In genomic region chr16:5058476-5058875, GRCh38 we compare ENCODE assay signal across 14 cellular contexts. TPM values are rescaled to one million over a fixed set of nuclear protein-coding genes. Genes with fewer than 3 reads are reported as not detected.
DNase-seq lines count a peak whose midpoint lies in the region; ATAC-seq and TF ChIP-seq lines count a peak whose summit lies in the region.
"Had no signal": no experiment of that assay in that cellular context is flagged by ENCODE, and none has a peak within 500 bp of the region (broad histone marks: within the 10 kb centered on the region; RNA-seq: fewer than 3 reads in every experiment).

No MANE protein-coding gene starts in this region.

- ATAC-seq in GM18517 (IDR thresholded peaks at IDR 0.05; ENCODE audit: unreplicated experiment) (no peak), GM21390 (IDR thresholded peaks at IDR 0.05; ENCODE audit: unreplicated experiment) (no peak)

- H3K79me2 ChIP-seq in SK-N-SH (ENCODE audit: insufficient read depth): no peaks in the 10 kb centered on the region

- H3K4me2 ChIP-seq in SK-N-SH: no peak overlapping the region

- no peaks in the 10 kb centered on the region for H3K9me3 ChIP-seq in A673 (ENCODE audit: low read depth, low read length, poor library complexity, severe bottlenecking)
- no peaks in the 10 kb centered on the region for H3K9me3 ChIP-seq in SK-N-SH
- H3K9me3 ChIP-seq in iPS DF 6.9 (ENCODE audit: control insufficient read depth, insufficient read depth, low read length): no peaks in the 10 kb centered on the region
- H3K9me3 ChIP-seq: ascending aorta, thoracic aorta had no signal

- 52% methylated on average over 6 of the region's 7 CpGs for WGBS in SK-N-SH (ENCODE audit: low lambda C conversion rate)
- WGBS in iPS DF 6.9 (ENCODE audit: insufficient coverage, insufficient read length): no CpG with 5 or more reads among the region's 7 CpGs

- POLR2A ChIA-PET in A673 (lab: Charles Lee; ENCODE audit: low non-redundant PET) (no interaction called here), SK-N-SH (lab: Yijun Ruan, JAX) (no interaction called here)

- CTCF ChIA-PET in A673 (lab: Charles Lee): no interaction called here
- CTCF ChIA-PET in SK-N-SH (lab: Yijun Ruan, JAX): interaction anchor here (1.2 to 1.6 kb wide), 3 partner anchors 14 to 34 kb away, joined by 3 to 5 read pairs (median 4); no protein-coding TSS in a partner anchor

- H3K9ac ChIP-seq in SK-N-SH: no peak overlapping the region

- no peaks in the 10 kb centered on the region for H3K4me1 ChIP-seq in A673 (ENCODE audit: insufficient read depth, low read length, poor library complexity, severe bottlenecking)
- H3K4me1 ChIP-seq in SK-N-SH (ENCODE audit: control insufficient read depth in 1 of 2, insufficient read depth in 2 of 2, low read depth in 1 of 2, low read length in 1 of 2): no peaks in the 10 kb centered on the region
- peaks cover 11% of the 10 kb centered on the region for H3K4me1 ChIP-seq in iPS DF 6.9 (ENCODE audit: control insufficient read depth, insufficient read depth, low read length)
- H3K4me1 ChIP-seq: ascending aorta had no signal

- no peaks in the 10 kb centered on the region for H3K9me2 ChIP-seq in SK-N-SH

- H3K27me3 ChIP-seq in A673 (replicated peaks; ENCODE audit: insufficient read depth, low read depth, low read length, poor library complexity) (peaks cover 14% of the 10 kb centered on the region), SK-N-SH (ENCODE audit: insufficient read depth) (peaks cover 22% of the 10 kb centered on the region), iPS DF 6.9 (ENCODE audit: control insufficient read depth, insufficient read depth, low read length) (no peaks in the 10 kb centered on the region)
- H3K27me3 ChIP-seq: ascending aorta had no signal

- H3K27ac ChIP-seq in A673 (ENCODE audit: low read depth, low read length, poor library complexity, severe bottlenecking) (no peak overlapping the region), SK-N-SH (ENCODE audit: low read depth in 2 of 2, low read length in 1 of 2) (no peak overlapping the region), iPS DF 6.9 (ENCODE audit: low read length) (no peak overlapping the region), coronary artery (no peak overlapping the region)
- H3K27ac ChIP-seq: ascending aorta, thoracic aorta had no signal

- no peak for TF ChIP-seq EP300 in SK-N-SH (IDR thresholded peaks at IDR 0.05; ENCODE audit: borderline replicate concordance in 1 of 2, low read depth in 1 of 2, low read length in 1 of 2)

- no peak for TF ChIP-seq RAD21 in SK-N-SH (IDR thresholded peaks at IDR 0.05; ENCODE audit: low read length)

- BruUV-seq in A673 (replicated peaks; lab: Mats Ljungman, UMichigan): no TSS peak

- peak; percentile 28; the same call in 1 of the 2 replicates for TF ChIP-seq CTCF in A673 (conservative IDR thresholded peaks at IDR 0.05; ENCODE audit: low read depth, low read length)
- TF ChIP-seq CTCF in GM12864 (IDR thresholded peaks at IDR 0.05; ENCODE audit: low read depth, low read length, missing control alignments): peak; percentile 17
- peak; percentile 27 for TF ChIP-seq CTCF in SK-N-SH (IDR thresholded peaks at IDR 0.05)
- no peak for TF ChIP-seq CTCF in coronary artery (IDR thresholded peaks at IDR 0.05)

- H3F3A ChIP-seq in SK-N-SH (replicated peaks; ENCODE audit: insufficient read depth): no peaks in the 10 kb centered on the region

- DNase-seq in A673 (ENCODE audit: low spot score): peak; percentile 55
- DNase-seq in GM12864 (ENCODE audit: low read depth): no peak
- DNase-seq in SK-N-SH: peak; percentile 48
- DNase-seq in iPS DF 6.9 (ENCODE audit: low read depth, low spot score): peak; percentile 85
- DNase-seq in NCI-H2081 (lab: John Stamatoyannopoulos, UW): no peak
- DNase-seq in coronary artery (ENCODE audit: low spot score): no peak
- DNase-seq: CD8-positive, alpha-beta memory T cell; mammary epithelial cell; NCI-H1694 had no signal

- H4K20me1 ChIP-seq in SK-N-SH (ENCODE audit: insufficient read depth): no peaks in the 10 kb centered on the region

- H2AFZ ChIP-seq in SK-N-SH (ENCODE audit: low read depth): no peak overlapping the region

- H3K4me3 ChIP-seq in A673 (ENCODE audit: low read depth, low read length, poor library complexity, severe bottlenecking) (no peak overlapping the region), GM12864 (ENCODE audit: low read depth, low read length) (no peak overlapping the region), SK-N-SH (ENCODE audit: low read depth in 2 of 2, low read length in 1 of 2) (no peak overlapping the region), iPS DF 6.9 (ENCODE audit: low read length) (no peak overlapping the region), coronary artery (no peak overlapping the region)
- H3K4me3 ChIP-seq: ascending aorta, thoracic aorta had no signal

- intact Hi-C loops in A673 (cut with micrococcal nuclease; ENCODE audit: unreplicated experiment): no loop called here

- H3K36me3 ChIP-seq in A673 (ENCODE audit: insufficient read depth, low read length, poor library complexity, severe bottlenecking) (no peaks in the 10 kb centered on the region), SK-N-SH (replicated peaks in 1 of 2; ENCODE audit: control insufficient read depth in 1 of 2, insufficient read depth in 2 of 2, low read length in 1 of 2) (no peaks in the 10 kb centered on the region), iPS DF 6.9 (ENCODE audit: control insufficient read depth, insufficient read depth, low read length) (no peaks in the 10 kb centered on the region)
- H3K36me3 ChIP-seq: ascending aorta, thoracic aorta had no signal

TF ChIP-seq in SK-N-SH, 30 proteins besides CTCF, POLR2A, EP300 and RAD21:
- TF ChIP-seq YY1 (IDR thresholded peaks at IDR 0.05; ENCODE audit: low read depth) (no peak), PBX3 (IDR thresholded peaks at IDR 0.05) (no peak), MEF2A (IDR thresholded peaks at IDR 0.05; ENCODE audit: borderline replicate concordance, low read depth) (no peak), USF2 (IDR thresholded peaks at IDR 0.05; ENCODE audit: borderline replicate concordance, low read depth, low read length) (no peak)

RNA-seq across cellular contexts. Expression of gene C16orf89, which starts 7.3 kb away (rescaled TPM):
- total RNA-seq in A673 (2021): not detected in 2 replicates
- polyA plus RNA-seq in SK-N-SH (2012; rRNA removed): 0.18 TPM in 1 of 2 replicates, not detected in the other
- 0.07 TPM in 1 of 2 replicates, not detected in the other for polyA plus RNA-seq in SK-N-SH (2012; cell fraction: cytosol; rRNA removed)
- polyA plus RNA-seq in SK-N-SH (2012; cell fraction: nucleus; rRNA removed): 0.04 TPM in 1 of 2 replicates, not detected in the other
- total RNA-seq: CD8-positive, alpha-beta memory T cell; mammary epithelial cell; pulmonary artery endothelial cell had no signal
- polyA plus RNA-seq: CD8-positive, alpha-beta memory T cell; mammary epithelial cell had no signal

RNA-seq across cellular contexts. Expression of gene ALG1, which starts 13.2 kb away (rescaled TPM):
- total RNA-seq in A673 (2021): 29.5 and 29.8 TPM in 2 replicates
- polyA plus RNA-seq in SK-N-SH (2012; rRNA removed): 27.0 and 32.2 TPM in 2 replicates
- 17.3 and 21.9 TPM in 2 replicates for polyA plus RNA-seq in SK-N-SH (2012; cell fraction: cytosol; rRNA removed)
- 24.4 and 24.7 TPM in 2 replicates for polyA plus RNA-seq in SK-N-SH (2012; cell fraction: nucleus; rRNA removed)

RNA-seq across cellular contexts. Expression of gene NAGPA, which starts 24.7 kb away (rescaled TPM):
- total RNA-seq in A673 (2021): 11.7 and 11.9 TPM in 2 replicates
- polyA plus RNA-seq in SK-N-SH (2012; rRNA removed): 15.5 and 16.5 TPM in 2 replicates
- 6.7 and 12.7 TPM in 2 replicates for polyA plus RNA-seq in SK-N-SH (2012; cell fraction: cytosol; rRNA removed)
- polyA plus RNA-seq in SK-N-SH (2012; cell fraction: nucleus; rRNA removed): 37.6 and 45.0 TPM in 2 replicates

RNA-seq across cellular contexts. Expression of gene EEF2KMT, which starts 39.1 kb away (rescaled TPM):
- 21.4 and 21.8 TPM in 2 replicates for total RNA-seq in A673 (2021)
- polyA plus RNA-seq in SK-N-SH (2012; rRNA removed): 12.5 and 12.9 TPM in 2 replicates
- polyA plus RNA-seq in SK-N-SH (2012; cell fraction: cytosol; rRNA removed): 5.7 and 8.3 TPM in 2 replicates
- 18.1 and 19.8 TPM in 2 replicates for polyA plus RNA-seq in SK-N-SH (2012; cell fraction: nucleus; rRNA removed)

Comparison
In these comparisons a context has a peak if more than half of its experiments do, and no peak if none do; other contexts are left out.
1. DNase-seq: peak in A673 (single experiment), SK-N-SH (single experiment) and iPS DF 6.9 (single experiment); none in GM12864 (single experiment), NCI-H2081 (0 of 2) and coronary artery (single experiment).